Comparison of ENCODE assay signal across 9 cellular contexts in the genomic region with DNA sequence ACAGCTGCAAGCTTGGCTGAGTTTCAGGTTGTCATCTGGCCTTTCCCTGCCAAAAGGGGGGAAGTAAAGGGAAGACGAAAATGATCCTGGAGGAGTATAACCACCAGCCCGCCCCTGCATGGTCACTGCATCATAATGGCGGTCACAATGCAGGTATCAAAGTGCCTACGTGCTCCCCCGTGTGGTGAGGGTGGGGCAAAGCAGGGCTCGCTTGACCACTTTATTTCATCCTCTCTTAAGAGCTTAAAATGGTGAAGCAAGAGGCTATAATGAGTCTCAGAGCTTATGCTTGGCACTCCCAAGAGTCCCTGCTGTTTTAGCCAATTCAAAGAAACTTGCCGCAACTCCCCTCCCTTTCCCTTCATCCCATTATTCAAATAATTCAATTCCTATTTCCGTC.
DNase-seq lines count a peak whose midpoint lies in the region; ATAC-seq and TF ChIP-seq lines count a peak whose summit lies in the region.
"Had no signal": no experiment of that assay in that cellular context is flagged by ENCODE, and none has a peak within 500 bp of the region (broad histone marks: within the 10 kb centered on the region; RNA-seq: fewer than 3 reads in every experiment).

No MANE protein-coding gene starts in this region.

- H3K4me1 ChIP-seq in Panc1 (ENCODE audit: control insufficient read depth, insufficient read depth, low read length) (no peaks in the 10 kb centered on the region), iPS DF 6.9 (ENCODE audit: control insufficient read depth, insufficient read depth, low read length) (no peaks in the 10 kb centered on the region)

- H3K36me3 ChIP-seq in Panc1 (ENCODE audit: control insufficient read depth, insufficient read depth, low read length) (no peaks in the 10 kb centered on the region), iPS DF 6.9 (ENCODE audit: control insufficient read depth, insufficient read depth, low read length) (no peaks in the 10 kb centered on the region)

- CTCF ChIA-PET in Panc1 (lab: Charles Lee), result interaction anchor here (0.6 kb wide), 1 partner anchor 222 kb away, joined by 3 read pairs; no protein-coding TSS in a partner anchor

- H3K27ac ChIP-seq in Panc1 (ENCODE audit: low read length), result no peak overlapping the region
- no peak overlapping the region for H3K27ac ChIP-seq in iPS DF 6.9 (ENCODE audit: low read length)

- no TSS peak for BruUV-seq in Panc1 (replicated peaks; lab: Mats Ljungman, UMichigan)

- H3K27me3 ChIP-seq in Panc1 (ENCODE audit: control insufficient read depth, insufficient read depth, low read length) (no peaks in the 10 kb centered on the region), iPS DF 6.9 (ENCODE audit: control insufficient read depth, insufficient read depth, low read length) (no peaks in the 10 kb centered on the region)

- H3K4me3 ChIP-seq in Panc1 (ENCODE audit: low read depth in 2 of 2, low read length in 2 of 2) (no peak overlapping the region), iPS DF 6.9 (ENCODE audit: low read length) (no peak overlapping the region)

- POLR2A ChIA-PET in Panc1 (lab: Charles Lee), result no interaction called here

- H3K9me3 ChIP-seq in Panc1 (ENCODE audit: control insufficient read depth, insufficient read depth, low read depth, low read length) (no peaks in the 10 kb centered on the region), iPS DF 6.9 (ENCODE audit: control insufficient read depth, insufficient read depth, low read length) (no peaks in the 10 kb centered on the region)

- DNase-seq in D341Med (ENCODE audit: low spot score), result peak; percentile 41
- DNase-seq in Panc1 (ENCODE audit: low read depth, low spot score), result no peak
- DNase-seq in iPS DF 6.9 (ENCODE audit: low read depth, low spot score), result peak; percentile 25
- no peak for DNase-seq in AG08396 (ENCODE audit: low spot score)
- no peak for DNase-seq in amygdala (lab: John Stamatoyannopoulos, UW)
- DNase-seq: activated naive CD4-positive, alpha-beta T cell treated with Interleukin-2 at 50 U/mL for 16 hours had no signal

- peak; percentile 68 for ATAC-seq in GM21360 (IDR thresholded peaks at IDR 0.05; ENCODE audit: unreplicated experiment)
- ATAC-seq in Panc1, result no peak
- ATAC-seq in HG02981 (IDR thresholded peaks at IDR 0.05; ENCODE audit: unreplicated experiment), result no peak
- no peak for ATAC-seq in GM19463 (IDR thresholded peaks at IDR 0.05; ENCODE audit: unreplicated experiment)

- TF ChIP-seq CTCF in Panc1 (IDR thresholded peaks at IDR 0.05), result peak; percentile 70

- intact Hi-C loops in Panc1 (cut with micrococcal nuclease; ENCODE audit: unreplicated experiment), result no loop called here

- WGBS in iPS DF 6.9 (ENCODE audit: insufficient coverage, insufficient read length), result 100% methylated on average over 2 of the region's 8 CpGs

- in situ Hi-C loops in Panc1 (cut with HindIII; ENCODE audit: low pct_unique_long_range_greater_than_20kb, low sequenced_read_pairs), result no loop called here

Comparison
In these comparisons a context has a peak if more than half of its experiments do, and no peak if none do; other contexts are left out.
1. DNase-seq: peak in D341Med (single experiment) and iPS DF 6.9 (single experiment); none in Panc1 (single experiment), AG08396 (single experiment) and amygdala (0 of 56).